14 cellular contexts compared by ENCODE assay signal in genomic region chr4:121510260-121510942, GRCh38.
DNase-seq lines count a peak whose midpoint lies in the region; ATAC-seq and TF ChIP-seq lines count a peak whose summit lies in the region.
"Had no signal": no experiment of that assay in that cellular context is flagged by ENCODE, and none has a peak within 500 bp of the region (broad histone marks: within the 10 kb centered on the region; RNA-seq: fewer than 3 reads in every experiment).

No MANE protein-coding gene starts in this region.

- H4K91ac ChIP-seq in neuronal stem cell (ENCODE audit: low read depth, low read length, poor library complexity) = no peak overlapping the region

- intact Hi-C loops in natural killer cell (cut with micrococcal nuclease) = no loop called here

- H3K4me3 ChIP-seq in GM23338 = no peak overlapping the region
- H3K4me3 ChIP-seq in neuronal stem cell (ENCODE audit: low read length in 2 of 2) = no peak overlapping the region
- H3K4me3 ChIP-seq: SJCRH30 had no signal

- no peak overlapping the region for H3K4ac ChIP-seq in neuronal stem cell (ENCODE audit: low read length)

- H3K4me2 ChIP-seq in GM23338 (no peak overlapping the region), neuronal stem cell (ENCODE audit: insufficient read depth, low read length, poor library complexity, severe bottlenecking) (no peak overlapping the region)

- DNase-seq in natural killer cell treated with Interleukin-12 subunit alpha and Interleukin-12 subunit beta and Interleukin-15 and Interleukin-18, amount 100 ng/mL, for 72 hours (ENCODE audit: low spot score) = no peak
- DNase-seq in natural killer cell (no peak), GM23338 (ENCODE audit: low spot score) (no peak), progenitor cell of endocrine pancreas (ENCODE audit: low spot score, unreplicated experiment) (no peak), nucleus accumbens (lab: John Stamatoyannopoulos, UW) (no peak), neuronal stem cell (ENCODE audit: low spot score) (no peak)
- no peak for DNase-seq in stimulated activated naive CD8-positive, alpha-beta T cell treated with anti-CD3 and anti-CD28 coated beads, Interleukin-15, Interleukin-2, amounts not matched to agents 100 U/mL and 50 U/mL, for 24 hours
- DNase-seq: activated naive CD4-positive, alpha-beta T cell treated with Interleukin-2 at 50 U/mL for 16 hours; DND-41; MM.1S; NCI-H524; SJCRH30 had no signal

- H2AFZ ChIP-seq in GM23338 (0 out of 2 replicates have a peak overlapping the region, but pooled peaks have one; percentile 25), neuronal stem cell (ENCODE audit: low read length) (no peak overlapping the region)

- no peaks in the 10 kb centered on the region for H3K9me3 ChIP-seq in neuronal stem cell (replicated peaks in 1 of 2; ENCODE audit: control insufficient read depth in 2 of 2, insufficient read depth in 1 of 2, low read depth in 1 of 2, low read length in 2 of 2)
- H3K9me3 ChIP-seq: SJCRH30 had no signal

- H3K27ac ChIP-seq in GM23338 (ENCODE audit: low read depth) = no peak overlapping the region
- H3K27ac ChIP-seq in neuronal stem cell (replicated peaks; ENCODE audit: low read length) = no peak overlapping the region
- H3K27ac ChIP-seq: SJCRH30 had no signal

- H2BK15ac ChIP-seq in neuronal stem cell (ENCODE audit: low read length) = no peak overlapping the region

- H3K27me3 ChIP-seq in GM23338 (ENCODE audit: insufficient read depth) = no peaks in the 10 kb centered on the region
- H3K27me3 ChIP-seq in neuronal stem cell (ENCODE audit: control insufficient read depth in 3 of 3, insufficient read depth in 3 of 3, low read depth in 1 of 3, low read length in 3 of 3) = no peaks in the 10 kb centered on the region
- H3K27me3 ChIP-seq: SJCRH30 had no signal

- no CpG with 5 or more reads among the region's 2 CpGs for WGBS in neuronal stem cell (ENCODE audit: extremely low coverage in 2 of 2, insufficient read length in 2 of 2, insufficient replicate concordance in 1 of 2), 2 donors

- no peaks in the 10 kb centered on the region for H4K20me1 ChIP-seq in GM23338 (replicated peaks; ENCODE audit: insufficient read depth)

- no peak overlapping the region for H3K9ac ChIP-seq in neuronal stem cell (ENCODE audit: low read depth, low read length, poor library complexity)

- H3K27ac Mint-ChIP-seq in natural killer cell treated with Interleukin-12 subunit alpha and Interleukin-12 subunit beta and Interleukin-15 and Interleukin-18, amount 100 ng/mL, for 72 hours = peak overlapping the region in 1 of 2 donors; percentile 75
- H3K27ac Mint-ChIP-seq in natural killer cell (no peak overlapping the region), GM23338 (no peak overlapping the region), progenitor cell of endocrine pancreas (no peak overlapping the region)

- peak; percentile 75 to 94 for ATAC-seq in natural killer cell treated with Interleukin-12 subunit alpha and Interleukin-12 subunit beta and Interleukin-15 and Interleukin-18, amount 100 ng/mL, for 72 hours
- ATAC-seq in natural killer cell (no peak), GM23338 (peak; percentile 70), HG03378 (IDR thresholded peaks at IDR 0.05; ENCODE audit: unreplicated experiment) (peak; percentile 88)
- ATAC-seq in stimulated activated naive CD8-positive, alpha-beta T cell treated with anti-CD3 and anti-CD28 coated beads, Interleukin-15, Interleukin-2, amounts not matched to agents 100 U/mL and 50 U/mL, for 24 hours = peak; percentile 40

- no peak overlapping the region for H3K18ac ChIP-seq in neuronal stem cell (ENCODE audit: low read length)

- no peak for TF ChIP-seq CTCF in natural killer cell (IDR thresholded peaks at IDR 0.05)
- no peak for TF ChIP-seq CTCF in GM23338 (conservative IDR thresholded peaks at IDR 0.05; ENCODE audit: low read depth in 2 of 2)
- no peak for TF ChIP-seq CTCF in progenitor cell of endocrine pancreas (IDR thresholded peaks at IDR 0.05; ENCODE audit: unreplicated experiment)

- no peaks in the 10 kb centered on the region for H3F3A ChIP-seq in GM23338 (replicated peaks; ENCODE audit: low read depth)

- peaks cover 0 to 19% of the 10 kb centered on the region in 2 donors for H3K27me3 Mint-ChIP-seq in natural killer cell treated with Interleukin-12 subunit alpha and Interleukin-12 subunit beta and Interleukin-15 and Interleukin-18, amount 100 ng/mL, for 72 hours
- H3K27me3 Mint-ChIP-seq in natural killer cell (ENCODE audit: low read depth in 2 of 2) (peaks cover 9 to 12% of the 10 kb centered on the region in 2 donors), GM23338 (ENCODE audit: insufficient read depth, low read depth, poor library complexity) (no peaks in the 10 kb centered on the region), progenitor cell of endocrine pancreas (no peaks in the 10 kb centered on the region)

- H3K23ac ChIP-seq in neuronal stem cell (ENCODE audit: low read depth, low read length, poor library complexity) = no peak overlapping the region

- peaks cover 0 to 14% of the 10 kb centered on the region in 2 donors for H3K4me1 Mint-ChIP-seq in natural killer cell treated with Interleukin-12 subunit alpha and Interleukin-12 subunit beta and Interleukin-15 and Interleukin-18, amount 100 ng/mL, for 72 hours (ENCODE audit: low read depth in 2 of 2)
- H3K4me1 Mint-ChIP-seq in natural killer cell (no peaks in the 10 kb centered on the region), GM23338 (peaks cover 13% of the 10 kb centered on the region), progenitor cell of endocrine pancreas (ENCODE audit: low read depth) (no peaks in the 10 kb centered on the region)
- H3K4me1 Mint-ChIP-seq: neural crest cell had no signal

- no peak overlapping the region for H2AK5ac ChIP-seq in neuronal stem cell (ENCODE audit: low read depth, low read length)

- H2BK5ac ChIP-seq in neuronal stem cell (ENCODE audit: low read length) = no peak overlapping the region

- no peak overlapping the region for H2BK120ac ChIP-seq in neuronal stem cell (ENCODE audit: low read depth, low read length)

- H3K79me2 ChIP-seq in GM23338 (replicated peaks; ENCODE audit: insufficient read depth) = no peaks in the 10 kb centered on the region

- H3K79me1 ChIP-seq in neuronal stem cell (ENCODE audit: low read depth, low read length) = no peaks in the 10 kb centered on the region

- no peaks in the 10 kb centered on the region for H3K36me3 ChIP-seq in GM23338 (ENCODE audit: insufficient read depth)
- no peaks in the 10 kb centered on the region for H3K36me3 ChIP-seq in neuronal stem cell (replicated peaks in 1 of 2; ENCODE audit: control insufficient read depth in 2 of 2, insufficient read depth in 2 of 2, low read length in 2 of 2)
- H3K36me3 ChIP-seq: SJCRH30 had no signal

- H3K9me3 Mint-ChIP-seq in natural killer cell treated with Interleukin-12 subunit alpha and Interleukin-12 subunit beta and Interleukin-15 and Interleukin-18, amount 100 ng/mL, for 72 hours = no peaks in the 10 kb centered on the region
- peaks cover 0 to 2% of the 10 kb centered on the region in 2 donors for H3K9me3 Mint-ChIP-seq in natural killer cell
- H3K9me3 Mint-ChIP-seq in GM23338 = no peaks in the 10 kb centered on the region
- no peaks in the 10 kb centered on the region for H3K9me3 Mint-ChIP-seq in progenitor cell of endocrine pancreas (ENCODE audit: low read depth)
- H3K9me3 Mint-ChIP-seq: neural crest cell had no signal

- no peak overlapping the region for H3K14ac ChIP-seq in neuronal stem cell (ENCODE audit: low read length)

- H3K4me1 ChIP-seq in GM23338 (ENCODE audit: insufficient read depth) (no peaks in the 10 kb centered on the region), neuronal stem cell (ENCODE audit: control insufficient read depth in 2 of 2, insufficient read depth in 1 of 2, low read depth in 1 of 2, low read length in 2 of 2) (no peaks in the 10 kb centered on the region)
- H3K4me1 ChIP-seq: SJCRH30 had no signal

- no peak overlapping the region for H2BK12ac ChIP-seq in neuronal stem cell (ENCODE audit: low read length)

- H3K4me3 Mint-ChIP-seq in natural killer cell treated with Interleukin-12 subunit alpha and Interleukin-12 subunit beta and Interleukin-15 and Interleukin-18, amount 100 ng/mL, for 72 hours = peak overlapping the region; percentile 75
- no peak overlapping the region for H3K4me3 Mint-ChIP-seq in natural killer cell
- H3K4me3 Mint-ChIP-seq in GM23338 = no peak overlapping the region
- no peak overlapping the region for H3K4me3 Mint-ChIP-seq in progenitor cell of endocrine pancreas (ENCODE audit: low read depth)
- H3K4me3 Mint-ChIP-seq: neural crest cell had no signal

- H3K36me3 Mint-ChIP-seq in natural killer cell treated with Interleukin-12 subunit alpha and Interleukin-12 subunit beta and Interleukin-15 and Interleukin-18, amount 100 ng/mL, for 72 hours = no peaks in the 10 kb centered on the region
- H3K36me3 Mint-ChIP-seq in natural killer cell (no peaks in the 10 kb centered on the region), GM23338 (ENCODE audit: low read depth) (no peaks in the 10 kb centered on the region; the same call in 2 of the 3 replicates), progenitor cell of endocrine pancreas (ENCODE audit: insufficient read depth) (no peaks in the 10 kb centered on the region)

- no peak overlapping the region for H4K8ac ChIP-seq in neuronal stem cell (ENCODE audit: low read depth, low read length)

- H3K9me2 ChIP-seq in GM23338 (ENCODE audit: insufficient read depth) = peaks cover 4% of the 10 kb centered on the region; the same call in 1 of the 2 replicates

TF ChIP-seq in GM23338, 12 proteins besides CTCF, POLR2A, EP300 and RAD21:
- no peak for TF ChIP-seq JUNB (IDR thresholded peaks at IDR 0.05; ENCODE audit: unreplicated experiment)

Comparison
In these comparisons a context has a peak if more than half of its experiments do, and no peak if none do; other contexts are left out.
1. ATAC-seq: peak in natural killer cell treated with Interleukin-12 subunit alpha and Interleukin-12 subunit beta and Interleukin-15 and Interleukin-18, amount 100 ng/mL, for 72 hours (2 of 2), GM23338 (single experiment), HG03378 (single experiment) and stimulated activated naive CD8-positive, alpha-beta T cell treated with anti-CD3 and anti-CD28 coated beads, Interleukin-15, Interleukin-2, amounts not matched to agents 100 U/mL and 50 U/mL, for 24 hours (single experiment); none in natural killer cell (0 of 3).